ENCODE assay signal across 1 cellular context in the genomic region with DNA sequence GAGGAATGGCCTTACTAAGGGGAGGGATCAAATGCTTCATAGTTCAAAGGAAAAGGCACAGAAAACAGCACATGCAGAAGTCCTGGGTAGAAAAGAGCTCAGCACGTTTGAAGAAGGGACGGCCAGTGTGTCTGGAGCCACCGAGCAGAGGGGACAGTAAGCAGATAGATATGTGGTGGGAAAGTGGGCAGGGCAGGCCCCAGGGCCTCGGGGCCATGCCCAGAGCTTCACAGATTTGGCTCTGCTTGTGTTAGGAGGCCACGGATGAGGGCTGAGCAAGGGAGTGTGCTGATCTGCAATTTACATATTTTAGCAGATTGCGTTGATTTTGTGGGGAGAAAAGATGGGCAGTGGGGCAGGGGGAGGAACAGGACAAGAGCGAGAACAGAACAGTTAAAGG.
TF ChIP-seq lines count a peak whose summit lies in the region.

No MANE protein-coding gene starts in this region.

TF ChIP-seq in H1, 55 proteins besides CTCF, POLR2A, EP300 and RAD21 (continued from another document):
- TF ChIP-seq, protein P1, sequence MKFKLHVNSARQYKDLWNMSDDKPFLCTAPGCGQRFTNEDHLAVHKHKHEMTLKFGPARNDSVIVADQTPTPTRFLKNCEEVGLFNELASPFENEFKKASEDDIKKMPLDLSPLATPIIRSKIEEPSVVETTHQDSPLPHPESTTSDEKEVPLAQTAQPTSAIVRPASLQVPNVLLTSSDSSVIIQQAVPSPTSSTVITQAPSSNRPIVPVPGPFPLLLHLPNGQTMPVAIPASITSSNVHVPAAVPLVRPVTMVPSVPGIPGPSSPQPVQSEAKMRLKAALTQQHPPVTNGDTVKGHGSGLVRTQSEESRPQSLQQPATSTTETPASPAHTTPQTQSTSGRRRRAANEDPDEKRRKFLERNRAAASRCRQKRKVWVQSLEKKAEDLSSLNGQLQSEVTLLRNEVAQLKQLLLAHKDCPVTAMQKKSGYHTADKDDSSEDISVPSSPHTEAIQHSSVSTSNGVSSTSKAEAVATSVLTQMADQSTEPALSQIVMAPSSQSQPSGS (IDR thresholded peaks at IDR 0.05; ENCODE audit: low read length), result no peak
- TF ChIP-seq ZNF274 (IDR thresholded peaks at IDR 0.05; ENCODE audit: borderline replicate concordance, extremely low read depth, low read length) (no peak), JUND (IDR thresholded peaks at IDR 0.05; ENCODE audit: low read length) (no peak), BCL11A (IDR thresholded peaks at IDR 0.05; ENCODE audit: low read depth in 2 of 2, low read length in 2 of 2) (no peak), SP1 (IDR thresholded peaks at IDR 0.05; ENCODE audit: low read depth, low read length) (no peak), SIN3A (conservative IDR thresholded peaks at IDR 0.05 in 1 of 2, IDR thresholded peaks at IDR 0.05 in 1 of 2; ENCODE audit: low read depth in 1 of 2, low read length in 2 of 2) (no peak), POU5F1 (IDR thresholded peaks at IDR 0.05; ENCODE audit: low read depth, low read length) (no peak)
TF ChIP-seq in H1: peak in this region for 0.
